Comparison of ENCODE assay signal across 8 cellular contexts in genomic region chr6:30130887-30131862, GRCh38. TPM values are rescaled to one million over a fixed set of nuclear protein-coding genes. Genes with fewer than 3 reads are reported as not detected.
DNase-seq lines count a peak whose midpoint lies in the region; ATAC-seq and TF ChIP-seq lines count a peak whose summit lies in the region.

No MANE protein-coding gene starts in this region.

- H3K36me3 ChIP-seq in liver (ENCODE audit: control insufficient read depth in 4 of 4, insufficient read depth in 3 of 4, low read depth in 1 of 4, low read length in 3 of 4), result no peaks in the 10 kb centered on the region

- ATAC-seq in HG03108 (IDR thresholded peaks at IDR 0.05; ENCODE audit: unreplicated experiment), result peak; percentile 73
- no peak for ATAC-seq in HG02970 (IDR thresholded peaks at IDR 0.05; ENCODE audit: low FRiP score, unreplicated experiment)

- H3K4me1 ChIP-seq in liver (ENCODE audit: control insufficient read depth in 4 of 4, insufficient read depth in 4 of 4, low read length in 3 of 4), result peaks cover 2 to 7% (median 4%) of the 10 kb centered on the region in 4 donors

- peak; percentile 91 to 96 for TF ChIP-seq RAD21 in liver (IDR thresholded peaks at IDR 0.05)

- no peak overlapping the region for H3K4me3 ChIP-seq in liver (ENCODE audit: low read depth in 1 of 3, low read length in 3 of 3)

- H3K27me3 ChIP-seq in liver (ENCODE audit: control insufficient read depth in 4 of 4, insufficient read depth in 4 of 4, low read length in 3 of 4), result peaks cover 0 to 21% (median 1%) of the 10 kb centered on the region in 4 donors

- TF ChIP-seq CTCF in liver (IDR thresholded peaks at IDR 0.05; ENCODE audit: low read depth, low read length, missing input control), result peak; percentile 97

- 28% methylated on average over 16 of the region's 16 CpGs for WGBS in liver

- H3K27ac ChIP-seq in liver (ENCODE audit: low read depth in 1 of 2, low read length in 2 of 2), result no peak overlapping the region

- no peaks in the 10 kb centered on the region for H3K9me3 ChIP-seq in liver (ENCODE audit: control insufficient read depth in 4 of 4, low read length in 3 of 4)

- DNase-seq in ELR (ENCODE audit: low read depth) (peak; percentile 87), NCI-H748 treated with DMSO at 0.1 percent for 48 hours (lab: John Stamatoyannopoulos, UW) (peak; percentile 55), dedifferentiated amniotic fluid mesenchymal stem cell (ENCODE audit: extremely low spot score) (peak; percentile 81)
- DNase-seq in activated CD4-positive, alpha-beta T cell treated with anti-CD3 and anti-CD28 coated beads, Interleukin-2, amount 50 U/mL, for 1 hour, result peak; percentile 53
- DNase-seq in stimulated activated CD4-positive, alpha-beta T cell treated with anti-CD3 and anti-CD28 coated beads, TNF-alpha, amount 100 ng/mL, for 1 hour (ENCODE audit: low read depth in 3 of 3, low spot score in 1 of 3), result peak; percentile 16 to 48 (median 43)

- H3K9ac ChIP-seq in liver (ENCODE audit: low read depth in 1 of 2, low read length in 2 of 2), result peak overlapping the region in 1 of 2 donors; percentile 21

TF ChIP-seq in liver, 16 proteins besides CTCF, POLR2A, EP300 and RAD21:
- TF ChIP-seq RXRA (IDR thresholded peaks at IDR 0.05) (peak in 1 of 2 donors; percentile 12), HNF4A (conservative IDR thresholded peaks at IDR 0.05) (peak; percentile 14 to 26)
- TF ChIP-seq, protein P1, sequence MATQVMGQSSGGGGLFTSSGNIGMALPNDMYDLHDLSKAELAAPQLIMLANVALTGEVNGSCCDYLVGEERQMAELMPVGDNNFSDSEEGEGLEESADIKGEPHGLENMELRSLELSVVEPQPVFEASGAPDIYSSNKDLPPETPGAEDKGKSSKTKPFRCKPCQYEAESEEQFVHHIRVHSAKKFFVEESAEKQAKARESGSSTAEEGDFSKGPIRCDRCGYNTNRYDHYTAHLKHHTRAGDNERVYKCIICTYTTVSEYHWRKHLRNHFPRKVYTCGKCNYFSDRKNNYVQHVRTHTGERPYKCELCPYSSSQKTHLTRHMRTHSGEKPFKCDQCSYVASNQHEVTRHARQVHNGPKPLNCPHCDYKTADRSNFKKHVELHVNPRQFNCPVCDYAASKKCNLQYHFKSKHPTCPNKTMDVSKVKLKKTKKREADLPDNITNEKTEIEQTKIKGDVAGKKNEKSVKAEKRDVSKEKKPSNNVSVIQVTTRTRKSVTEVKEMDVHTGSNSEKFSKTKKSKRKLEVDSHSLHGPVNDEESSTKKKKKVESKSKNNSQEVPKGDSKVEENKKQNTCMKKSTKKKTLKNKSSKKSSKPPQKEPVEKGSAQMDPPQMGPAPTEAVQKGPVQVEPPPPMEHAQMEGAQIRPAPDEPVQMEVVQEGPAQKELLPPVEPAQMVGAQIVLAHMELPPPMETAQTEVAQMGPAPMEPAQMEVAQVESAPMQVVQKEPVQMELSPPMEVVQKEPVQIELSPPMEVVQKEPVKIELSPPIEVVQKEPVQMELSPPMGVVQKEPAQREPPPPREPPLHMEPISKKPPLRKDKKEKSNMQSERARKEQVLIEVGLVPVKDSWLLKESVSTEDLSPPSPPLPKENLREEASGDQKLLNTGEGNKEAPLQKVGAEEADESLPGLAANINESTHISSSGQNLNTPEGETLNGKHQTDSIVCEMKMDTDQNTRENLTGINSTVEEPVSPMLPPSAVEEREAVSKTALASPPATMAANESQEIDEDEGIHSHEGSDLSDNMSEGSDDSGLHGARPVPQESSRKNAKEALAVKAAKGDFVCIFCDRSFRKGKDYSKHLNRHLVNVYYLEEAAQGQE (IDR thresholded peaks at IDR 0.05), result no peak

RNA-seq across cellular contexts. Expression of gene TRIM40, which starts 4.8 kb away (rescaled TPM):
- total RNA-seq in liver, result under 1 TPM in 1 of 2 donors, not detected in 1; 0.51 TPM
- polyA plus RNA-seq in liver, result not detected

RNA-seq across cellular contexts. Expression of gene TRIM31, which starts 18.3 kb away (rescaled TPM):
- total RNA-seq in liver, result under 1 TPM; 0.17 to 0.79 TPM
- polyA plus RNA-seq in liver, result 1 to 10 TPM in 1 of 2 donors, under 1 TPM in 1; 0.16 to 1.3 TPM

RNA-seq across cellular contexts. Expression of gene TRIM10, which starts 29.8 kb away (rescaled TPM):
- total RNA-seq in liver, result 100 to 1,000 TPM in 1 of 2 donors, under 1 TPM in 1; 0.75 to 128 TPM
- polyA plus RNA-seq in liver, result under 1 TPM; 0.29 to 0.72 TPM

RNA-seq across cellular contexts. Expression of gene TRIM15, which starts 32.2 kb away (rescaled TPM):
- 1 to 10 TPM; 1.6 to 2.2 TPM for total RNA-seq in liver
- 1 to 10 TPM; 1.6 to 2.8 TPM for polyA plus RNA-seq in liver

RNA-seq across cellular contexts. Expression of gene RNF39, which starts 55.6 kb away (rescaled TPM):
- total RNA-seq in liver, result not detected
- polyA plus RNA-seq in liver, result under 1 TPM; 0.03 to 0.13 TPM
